Comparison of ENCODE assay signal across 11 cellular contexts in genomic region chr7:47326220-47326619, GRCh38.
DNase-seq lines count a peak whose midpoint lies in the region; ATAC-seq and TF ChIP-seq lines count a peak whose summit lies in the region.
"Had no signal": no experiment of that assay in that cellular context is flagged by ENCODE, and none has a peak within 500 bp of the region (broad histone marks: within the 10 kb centered on the region; RNA-seq: fewer than 3 reads in every experiment).

No MANE protein-coding gene starts in this region.

- H3K27ac ChIP-seq in cingulate gyrus (ENCODE audit: low read depth, low read length) (peak overlapping the region; percentile 39), lower lobe of right lung (peak overlapping the region; percentile 80)

- CTCF ChIA-PET in AG04449 (lab: Yijun Ruan, JAX) = interaction anchor here (0.7 to 2.9 kb wide), 13 partner anchors 8 to 492 kb away, joined by 3 to 19 read pairs (median 5); no protein-coding TSS in a partner anchor

- H3K4me3 ChIP-seq in AG04449 (ENCODE audit: low read depth, low read length) (peak overlapping the region; percentile 20; the same call in 1 of the 2 replicates), lower lobe of right lung (peak overlapping the region; percentile 42)

- peaks cover 39% of the 10 kb centered on the region for H3K4me1 ChIP-seq in lower lobe of right lung

- TF ChIP-seq CTCF in AG04449 (IDR thresholded peaks at IDR 0.05; ENCODE audit: insufficient read depth, low read length, missing control alignments) (peak; percentile 49), lower lobe of right lung (IDR thresholded peaks at IDR 0.05) (no peak)

- intact Hi-C loops in lower lobe of right lung (cut with DNase I) = no loop called here

- ATAC-seq in lower lobe of right lung (no peak), GM18873 (IDR thresholded peaks at IDR 0.05; ENCODE audit: low FRiP score, unreplicated experiment) (no peak), GM19351 (IDR thresholded peaks at IDR 0.05; ENCODE audit: unreplicated experiment) (no peak), GM21717 (IDR thresholded peaks at IDR 0.05; ENCODE audit: unreplicated experiment) (no peak)
- ATAC-seq: activated CD8-positive, alpha-beta T cell treated with anti-CD3 and anti-CD28 coated beads, Interleukin-2, amount 10 ng/mL, durations not matched to agents 7 days and 5 days had no signal

- H3K36me3 ChIP-seq in lower lobe of right lung = peaks cover 18% of the 10 kb centered on the region

- no peak for DNase-seq in AG04449 (ENCODE audit: low read depth, low spot score)
- DNase-seq in HS-5 (ENCODE audit: low read depth) = peak; percentile 53
- no peak for DNase-seq in lower lobe of right lung
- no peak for DNase-seq in cerebellar nuclear complex (lab: John Stamatoyannopoulos, UW)
- DNase-seq: activated CD8-positive, alpha-beta T cell treated with anti-CD3 and anti-CD28 coated beads, Interleukin-2, amount 10 ng/mL, durations not matched to agents 7 days and 5 days; DND-41; NCI-H774 had no signal

- no peaks in the 10 kb centered on the region for H3K27me3 ChIP-seq in lower lobe of right lung (ENCODE audit: low read depth)

- no peaks in the 10 kb centered on the region for H3K9me3 ChIP-seq in lower lobe of right lung

- POLR2A ChIA-PET in AG04449 (lab: Yijun Ruan, JAX) = interaction anchor here (0.9 to 1.3 kb wide), 4 partner anchors 10 to 35 kb away, joined by 3 to 4 read pairs (median 3); no protein-coding TSS in a partner anchor
